ENCODE assay signal across 10 cellular contexts in the genomic region with DNA sequence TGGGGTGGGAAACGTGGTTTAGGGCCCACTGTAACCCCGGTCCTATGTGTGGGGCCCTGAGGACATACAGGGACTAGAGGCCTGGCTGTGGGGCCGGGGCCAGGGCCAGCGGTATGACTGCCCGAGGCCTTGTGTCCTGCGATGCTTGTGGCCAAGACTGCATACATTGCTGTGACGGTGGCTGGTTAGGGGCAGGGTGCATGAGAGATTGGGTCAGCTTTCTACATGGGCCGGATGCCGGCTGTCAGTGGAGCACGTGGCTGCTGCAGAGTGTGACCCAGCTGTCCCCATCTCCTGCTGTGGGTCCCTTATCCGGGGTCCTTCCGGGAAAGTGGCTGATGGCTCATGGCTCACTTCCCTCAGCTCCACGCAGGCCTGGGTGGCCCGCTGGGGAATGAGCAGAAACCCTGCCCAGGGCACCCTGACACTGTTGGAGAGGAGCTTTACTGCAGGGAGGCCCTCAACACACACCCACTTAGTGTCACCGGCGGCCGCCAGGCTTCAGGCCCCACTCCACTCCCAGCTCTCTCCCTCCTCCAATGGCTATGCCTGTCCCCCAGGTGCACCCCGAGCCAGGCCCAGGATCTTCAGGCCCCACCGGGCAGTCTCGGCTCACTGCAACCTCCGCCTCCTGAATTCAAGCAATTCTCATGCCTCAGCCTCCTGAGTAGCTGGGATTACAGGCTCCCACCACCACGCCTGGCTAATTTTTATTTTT. TPM values are rescaled to one million over a fixed set of nuclear protein-coding genes. Genes with fewer than 3 reads are reported as not detected.
DNase-seq lines count a peak whose midpoint lies in the region; TF ChIP-seq lines count a peak whose summit lies in the region.
"Had no signal": no experiment of that assay in that cellular context is flagged by ENCODE, and none has a peak within 500 bp of the region (broad histone marks: within the 10 kb centered on the region; RNA-seq: fewer than 3 reads in every experiment).

No MANE protein-coding gene starts in this region.

- H3K27me3 ChIP-seq in mammary epithelial cell (ENCODE audit: insufficient read depth, low read length) (peaks cover 16% of the 10 kb centered on the region), SJCRH30 (no peaks in the 10 kb centered on the region)
- H3K27me3 ChIP-seq: body of pancreas had no signal

- WGBS in mammary epithelial cell (ENCODE audit: low coverage, missing lambda C conversion rate) = 90% methylated on average over 14 of the region's 22 CpGs

- peaks cover 2% of the 10 kb centered on the region for H4K20me1 ChIP-seq in mammary epithelial cell (ENCODE audit: insufficient read depth, low read length)

- dilution Hi-C loops in mammary epithelial cell (cut with HindIII; ENCODE audit: low sequenced_read_pairs) = no loop called here

- H3K27ac ChIP-seq in mammary epithelial cell (ENCODE audit: insufficient read depth, low read depth, low read length) = no peak overlapping the region
- no peak overlapping the region for H3K27ac ChIP-seq in SJCRH30
- H3K27ac ChIP-seq: HL-60 had no signal

- intact Hi-C loops in MCF 10A (cut with micrococcal nuclease) = no loop called here
- intact Hi-C loops in mammary epithelial cell (cut with micrococcal nuclease) = no loop called here

- H3K4me1 Mint-ChIP-seq in MCF 10A (ENCODE audit: insufficient read depth, unreplicated experiment) (peaks cover 4% of the 10 kb centered on the region), type B pancreatic cell (ENCODE audit: unreplicated experiment) (no peaks in the 10 kb centered on the region)

- no peak for TF ChIP-seq CTCF in MCF 10A (IDR thresholded peaks at IDR 0.05; ENCODE audit: unreplicated experiment)
- no peak for TF ChIP-seq CTCF in mammary epithelial cell (conservative IDR thresholded peaks at IDR 0.05 in 1 of 2, IDR thresholded peaks at IDR 0.05 in 1 of 2; ENCODE audit: extremely low read depth in 1 of 2, insufficient read depth in 1 of 2, low read depth in 1 of 2, low read length in 2 of 2)
- no peak for TF ChIP-seq CTCF in type B pancreatic cell (conservative IDR thresholded peaks at IDR 0.05)

- H3K9ac ChIP-seq in mammary epithelial cell (ENCODE audit: insufficient read depth, low read length) = no peak overlapping the region

- H3K27ac Mint-ChIP-seq in MCF 10A (ENCODE audit: low read depth, unreplicated experiment) (no peak overlapping the region), type B pancreatic cell (peak overlapping the region; percentile 21)

- H3K4me3 Mint-ChIP-seq in MCF 10A (ENCODE audit: unreplicated experiment) (peak overlapping the region; percentile 36), type B pancreatic cell (peak overlapping the region; percentile 80)

- H3K4me1 ChIP-seq in mammary epithelial cell (ENCODE audit: insufficient read depth, low read length) (peaks cover 7% of the 10 kb centered on the region), SJCRH30 (peaks cover 2% of the 10 kb centered on the region; the same call in 1 of the 2 replicates)

- H3K27me3 Mint-ChIP-seq in MCF 10A (ENCODE audit: insufficient read depth, unreplicated experiment) (no peaks in the 10 kb centered on the region), type B pancreatic cell (peaks cover 40% of the 10 kb centered on the region)

- no peaks in the 10 kb centered on the region for H3K9me3 Mint-ChIP-seq in MCF 10A (ENCODE audit: unreplicated experiment)
- no peaks in the 10 kb centered on the region for H3K9me3 Mint-ChIP-seq in type B pancreatic cell

- H3K4me3 ChIP-seq in mammary epithelial cell (replicated peaks in 1 of 3; ENCODE audit: insufficient read depth in 1 of 3, low read depth in 2 of 3, low read length in 3 of 3) (no peak overlapping the region), SJCRH30 (no peak overlapping the region)
- H3K4me3 ChIP-seq: body of pancreas had no signal

- H3K79me2 ChIP-seq in mammary epithelial cell (ENCODE audit: insufficient read depth, low read length) = no peaks in the 10 kb centered on the region

- no peaks in the 10 kb centered on the region for H3K36me3 ChIP-seq in mammary epithelial cell (ENCODE audit: insufficient read depth, low read length)
- H3K36me3 ChIP-seq in SJCRH30 = no peaks in the 10 kb centered on the region

- H3K9me3 ChIP-seq in mammary epithelial cell (replicated peaks; ENCODE audit: insufficient read depth, low read length) = no peaks in the 10 kb centered on the region
- no peaks in the 10 kb centered on the region for H3K9me3 ChIP-seq in SJCRH30 (replicated peaks)
- H3K9me3 ChIP-seq: body of pancreas had no signal

- CTCF ChIA-PET in MCF 10A (lab: Yijun Ruan, JAX) (interaction anchor here (0.6 kb wide), 1 partner anchor 59 kb away, joined by 4 read pairs; no protein-coding TSS in a partner anchor), mammary epithelial cell (lab: Charles Lee; ENCODE audit: low non-redundant PET) (no interaction called here)

- no TSS peak for BruUV-seq in MCF 10A (replicated peaks; lab: Mats Ljungman, UMichigan)
- BruUV-seq in mammary epithelial cell (replicated peaks; lab: Mats Ljungman, UMichigan) = no TSS peak

- no peak overlapping the region for H2AFZ ChIP-seq in mammary epithelial cell (ENCODE audit: low read depth, low read length)

- H3K36me3 Mint-ChIP-seq in MCF 10A (ENCODE audit: insufficient read depth, unreplicated experiment) = no peaks in the 10 kb centered on the region
- H3K36me3 Mint-ChIP-seq in type B pancreatic cell = no peaks in the 10 kb centered on the region

- in situ Hi-C loops in mammary epithelial cell (cut with MboI; ENCODE audit: low sequenced_read_pairs in 2 of 2) = no loop called here

- DNase-seq in MCF 10A (ENCODE audit: unreplicated experiment) = no peak
- no peak for DNase-seq in mammary epithelial cell
- peak; percentile 29 for DNase-seq in left kidney (ENCODE audit: low read depth, low spot score)
- no peak for DNase-seq in type B pancreatic cell (ENCODE audit: extremely low spot score, unreplicated experiment)
- no peak for DNase-seq in amygdala (lab: John Stamatoyannopoulos, UW)
- DNase-seq in SJCRH30 = no peak
- DNase-seq: NCI-H187 had no signal

- no peak overlapping the region for H3K4me2 ChIP-seq in mammary epithelial cell (ENCODE audit: insufficient read depth, low read depth, low read length)

- POLR2A ChIA-PET in MCF 10A (lab: Yijun Ruan, JAX) = no interaction called here

RNA-seq across cellular contexts. Expression of a gene that starts 0.8 kb away (rescaled TPM):
- total RNA-seq in MCF 10A (2022) (1.7 and 3.6 TPM in 2 replicates), mammary epithelial cell (under 1 TPM; 0.33 to 0.49 TPM), type B pancreatic cell (ENCODE audit: low replicate concordance) (6.6 and 8.8 TPM in 2 replicates)
- polyA plus RNA-seq in mammary epithelial cell = 0.14 TPM
- polyA minus RNA-seq in mammary epithelial cell = not detected
- not detected in 2 replicates for total RNA-seq in SJCRH30 (2014; rRNA removed; shearing (Covaris generic))

RNA-seq across cellular contexts. Expression of a gene that starts 3.9 kb away (rescaled TPM):
- total RNA-seq in MCF 10A (2022) (not detected in 2 replicates), mammary epithelial cell (not detected), type B pancreatic cell (ENCODE audit: low replicate concordance) (2.5 and 5.0 TPM in 2 replicates)
- polyA plus RNA-seq in mammary epithelial cell = not detected
- not detected for polyA minus RNA-seq in mammary epithelial cell
- total RNA-seq in SJCRH30 (2014; rRNA removed; shearing (Covaris generic)) = not detected in 2 replicates

RNA-seq across cellular contexts. Expression of a gene that starts 6.4 kb away (rescaled TPM):
- total RNA-seq in MCF 10A (2022) (0.56 TPM in 1 of 2 replicates, not detected in the other), mammary epithelial cell (not detected), type B pancreatic cell (ENCODE audit: low replicate concordance) (1.0 and 1.6 TPM in 2 replicates)
- not detected for polyA plus RNA-seq in mammary epithelial cell
- polyA minus RNA-seq in mammary epithelial cell = not detected
- 0.18 and 0.38 TPM in 2 replicates for total RNA-seq in SJCRH30 (2014; rRNA removed; shearing (Covaris generic))
- total RNA-seq: lung microvascular endothelial cell had no signal

RNA-seq across cellular contexts. Expression of a gene that starts 41.9 kb away (rescaled TPM):
- total RNA-seq in MCF 10A (2022) = 61.2 and 67.3 TPM in 2 replicates
- total RNA-seq in mammary epithelial cell = 10 to 100 TPM; 58.4 to 76.3 TPM
- 32.4 TPM for polyA plus RNA-seq in mammary epithelial cell
- polyA minus RNA-seq in mammary epithelial cell = 21.8 TPM
- 125 and 143 TPM in 2 replicates for total RNA-seq in type B pancreatic cell (ENCODE audit: low replicate concordance)
- total RNA-seq in SJCRH30 (2014; rRNA removed; shearing (Covaris generic)) = 28.3 and 28.9 TPM in 2 replicates

RNA-seq across cellular contexts. Expression of a gene that starts 47.3 kb away (rescaled TPM):
- total RNA-seq in MCF 10A (2022) (58.9 and 74.1 TPM in 2 replicates), mammary epithelial cell (10 to 100 TPM; 29.3 to 56.8 TPM), type B pancreatic cell (ENCODE audit: low replicate concordance) (95.3 and 154 TPM in 2 replicates)
- 17.0 TPM for polyA plus RNA-seq in mammary epithelial cell
- polyA minus RNA-seq in mammary epithelial cell = 9.5 TPM
- 38.0 and 47.4 TPM in 2 replicates for total RNA-seq in SJCRH30 (2014; rRNA removed; shearing (Covaris generic))
